10 cellular contexts compared by ENCODE assay signal in genomic region chr7:90777075-90777864, GRCh38.
DNase-seq lines count a peak whose midpoint lies in the region; ATAC-seq lines count a peak whose summit lies in the region.
"Had no signal": no experiment of that assay in that cellular context is flagged by ENCODE, and none has a peak within 500 bp of the region (broad histone marks: within the 10 kb centered on the region; RNA-seq: fewer than 3 reads in every experiment).

No MANE protein-coding gene starts in this region.

- no peaks in the 10 kb centered on the region for H3K27me3 ChIP-seq in Karpas-422 (ENCODE audit: low read length)
- no peaks in the 10 kb centered on the region for H3K27me3 ChIP-seq in rectal smooth muscle tissue (ENCODE audit: control insufficient read depth, insufficient read depth, low read length)

- DNase-seq in Karpas-422 (peak; percentile 67), activated gamma-delta T cell (lab: John Stamatoyannopoulos, UW) (no peak), left colon (no peak), COLO829 (ENCODE audit: low spot score) (no peak)
- DNase-seq in effector memory CD8-positive, alpha-beta T cell: no peak

- no peaks in the 10 kb centered on the region for H3K4me1 Mint-ChIP-seq in effector memory CD8-positive, alpha-beta T cell (ENCODE audit: low read depth in 2 of 2)

- no peaks in the 10 kb centered on the region for H3K9me3 ChIP-seq in Karpas-422 (ENCODE audit: low read length)

- no peaks in the 10 kb centered on the region for H3K9me2 ChIP-seq in Karpas-422 (replicated peaks; ENCODE audit: insufficient read depth, low read length)

- peak; percentile 84 for ATAC-seq in GM19025 (IDR thresholded peaks at IDR 0.05; ENCODE audit: low read depth, unreplicated experiment)
- ATAC-seq in HG02678 (IDR thresholded peaks at IDR 0.05; ENCODE audit: unreplicated experiment): peak; percentile 93
- ATAC-seq in effector memory CD8-positive, alpha-beta T cell (replicated peaks): no peak
- ATAC-seq in left colon: no peak
- ATAC-seq: K562 had no signal

- no peaks in the 10 kb centered on the region for H4K20me1 ChIP-seq in Karpas-422 (ENCODE audit: insufficient read depth, low read depth, low read length)

- no peaks in the 10 kb centered on the region for H3K36me3 Mint-ChIP-seq in effector memory CD8-positive, alpha-beta T cell (ENCODE audit: insufficient read depth)

- H3K9ac ChIP-seq in Karpas-422 (ENCODE audit: low read length): peak overlapping the region; percentile 48
- H3K9ac ChIP-seq in rectal smooth muscle tissue (ENCODE audit: low read length): no peak overlapping the region

- H3K27me3 Mint-ChIP-seq in effector memory CD8-positive, alpha-beta T cell: no peaks in the 10 kb centered on the region

- peaks cover 75% of the 10 kb centered on the region for H3K79me2 ChIP-seq in Karpas-422 (ENCODE audit: low read length)

- H3K27ac Mint-ChIP-seq in effector memory CD8-positive, alpha-beta T cell: no peak overlapping the region

- H3K4me3 ChIP-seq in Karpas-422 (ENCODE audit: low read length) (peak overlapping the region; percentile 3), rectal smooth muscle tissue (ENCODE audit: low read length) (peak overlapping the region; percentile 16)
- H3K4me3 ChIP-seq: K562, skin epidermis had no signal

- H3K4me2 ChIP-seq in Karpas-422 (ENCODE audit: low read depth, low read length, poor library complexity, severe bottlenecking): peak overlapping the region; percentile 59

- no peak overlapping the region for H2AFZ ChIP-seq in Karpas-422 (ENCODE audit: low read length)

- H3K36me3 ChIP-seq in Karpas-422 (ENCODE audit: insufficient read depth, low read length): peaks cover 16% of the 10 kb centered on the region
- H3K36me3 ChIP-seq in rectal smooth muscle tissue (ENCODE audit: control insufficient read depth, insufficient read depth, low read length): no peaks in the 10 kb centered on the region

- H3K27ac ChIP-seq in Karpas-422 (ENCODE audit: low read length) (peak overlapping the region; percentile 83), rectal smooth muscle tissue (ENCODE audit: low read depth, low read length) (no peak overlapping the region)
- H3K27ac ChIP-seq: skin epidermis had no signal

- intact Hi-C loops in left colon (cut with DNase I, micrococcal nuclease): no loop called here

- H3K9me3 Mint-ChIP-seq in effector memory CD8-positive, alpha-beta T cell: peaks cover 2 to 6% of the 10 kb centered on the region in 2 donors

- H3K4me1 ChIP-seq in Karpas-422 (ENCODE audit: low read length) (peaks cover 59% of the 10 kb centered on the region), rectal smooth muscle tissue (ENCODE audit: control insufficient read depth, insufficient read depth, low read length) (peaks cover 3% of the 10 kb centered on the region)

- no peak overlapping the region for H3K4me3 Mint-ChIP-seq in effector memory CD8-positive, alpha-beta T cell

Comparison
In these comparisons a context has a peak if more than half of its experiments do, and no peak if none do; other contexts are left out.
1. ATAC-seq: peak in GM19025 (single experiment) and HG02678 (single experiment); none in effector memory CD8-positive, alpha-beta T cell (single experiment) and left colon (single experiment).